22 cellular contexts compared by ENCODE assay signal in genomic region chr5:56977822-56978221, GRCh38. TPM values are rescaled to one million over a fixed set of nuclear protein-coding genes. Genes with fewer than 3 reads are reported as not detected.
A peak's percentile ranks its signal among the peaks of the same experiment; 100 is the strongest.
DNase-seq lines count a peak whose midpoint lies in the region; ATAC-seq, FAIRE-seq and TF ChIP-seq lines count a peak whose summit lies in the region.
"Had no signal": no experiment of that assay in that cellular context is flagged by ENCODE, and none has a peak within 500 bp of the region (broad histone marks: within the 10 kb centered on the region; RNA-seq: fewer than 3 reads in every experiment).

No MANE protein-coding gene starts in this region.

- peak; percentile 66 for ATAC-seq in HepG2
- ATAC-seq in right lobe of liver: no peak
- ATAC-seq: A549 had no signal

- CTCF ChIA-PET in HepG2 (lab: Yijun Ruan, JAX; ENCODE audit: low intra/inter-chr PET ratio, low total read pairs): no interaction called here

- no peak for TF ChIP-seq RAD21 in HepG2 (CRISPR knock-in tag; IDR thresholded peaks at IDR 0.05)

- peak; percentile 10 for DNase-seq in HepG2 (ENCODE audit: low spot score)
- DNase-seq in right lobe of liver: no peak
- DNase-seq in hepatocyte (ENCODE audit: low spot score): no peak
- peak; percentile 38 for DNase-seq in small intestine
- DNase-seq in NK-92 treated with Interleukin-12 subunit alpha and Interleukin-12 subunit beta, amount 100 ng/mL, for 24 hours (lab: John Stamatoyannopoulos, UW): no peak
- no peak for DNase-seq in NCI-H2107 treated with DMSO at 0.1 percent for 48 hours (lab: John Stamatoyannopoulos, UW; ENCODE audit: unreplicated experiment)
- DNase-seq: AML-193; Calu3; CD4-positive, alpha-beta memory T cell; CD4-positive, CD25-positive, alpha-beta regulatory T cell; CD8-positive, alpha-beta memory T cell; COR-L47; DMS79 treated with DMSO at 0.1 percent for 48 hours; GF-D8 had no signal

- no peak overlapping the region for H3K9ac ChIP-seq in HepG2 (ENCODE audit: insufficient read depth, low read depth, low read length)
- H3K9ac ChIP-seq: BLaER1 treated with 17β-estradiol and CSF1 and Interleukin-3, amounts not matched to agents 10 nM and 100 nM had no signal

- whole genome bisulfite sequencing in HepG2 (ENCODE audit: low lambda C conversion rate): 10% methylated on average over 2 of the region's 2 CpGs
- 22% methylated on average over 1 of the region's 2 CpGs for WGBS in right lobe of liver (ENCODE audit: insufficient coverage, low coverage, low lambda C conversion rate, missing lambda C conversion rate)
- 30% methylated on average over 2 of the region's 2 CpGs for WGBS in hepatocyte (ENCODE audit: low lambda C conversion rate, missing lambda C conversion rate)
- 11 to 39% (median 30%) methylated on average over 2 of the region's 2 CpGs for WGBS in small intestine, 3 donors

- 0 out of 2 replicates have a peak overlapping the region, but pooled peaks have one; percentile 21 for H3K4me2 ChIP-seq in HepG2 (ENCODE audit: low read depth, low read length)
- H3K4me2 ChIP-seq in hepatocyte: peak overlapping the region; percentile 25
- H3K4me2 ChIP-seq: A549; BLaER1 treated with 17β-estradiol and CSF1 and Interleukin-3, amounts not matched to agents 10 nM and 100 nM had no signal

- in situ Hi-C loops in HepG2 (cut with HindIII; ENCODE audit: extremely low pct_ligation_motif_present, low pct_unique_long_range_greater_than_20kb): no loop called here

- no peak for TF ChIP-seq POLR2A in HepG2 (IDR thresholded peaks at IDR 0.05; ENCODE audit: insufficient read depth in 1 of 2, low read depth in 2 of 2, low read length in 2 of 2)
- TF ChIP-seq POLR2A in right lobe of liver (IDR thresholded peaks at IDR 0.05): no peak

- no peak overlapping the region for H2AFZ ChIP-seq in HepG2 (ENCODE audit: low read length)
- no peak overlapping the region for H2AFZ ChIP-seq in hepatocyte

- H3K9me2 ChIP-seq in hepatocyte (replicated peaks; ENCODE audit: insufficient read depth): no peaks in the 10 kb centered on the region

- peaks cover 0 to 26% of the 10 kb centered on the region in 2 experiments; a peak in 4 of 5 replicates for H3K27me3 ChIP-seq in HepG2 (ENCODE audit: control insufficient read depth in 1 of 2, insufficient read depth in 2 of 2, low read length in 2 of 2)
- no peaks in the 10 kb centered on the region for H3K27me3 ChIP-seq in right lobe of liver
- no peaks in the 10 kb centered on the region for H3K27me3 ChIP-seq in hepatocyte
- no peaks in the 10 kb centered on the region for H3K27me3 ChIP-seq in small intestine (ENCODE audit: control insufficient read depth in 2 of 2, insufficient read depth in 2 of 2, low read length in 2 of 2)
- H3K27me3 ChIP-seq: BLaER1 treated with 17β-estradiol and CSF1 and Interleukin-3, amounts not matched to agents 10 nM and 100 nM had no signal

- intact Hi-C loops in HepG2 (cut with micrococcal nuclease; ENCODE audit: unreplicated experiment): no loop called here
- intact Hi-C loops in right lobe of liver (cut with DNase I): no loop called here

- POLR2A ChIA-PET in HepG2 (lab: Yijun Ruan, JAX): no interaction called here

- FAIRE-seq in HepG2 (lab: Jason Lieb, UNC) (no peak), small intestine (lab: Jason Lieb, UNC) (no peak)
- FAIRE-seq: A549, D721Med, G401.6, GM12891, GM19239 had no signal

- TF ChIP-seq EP300 in HepG2 (IDR thresholded peaks at IDR 0.05; ENCODE audit: low read depth in 2 of 2, low read length in 2 of 2) (no peak), HepG2 (CRISPR knock-in tag; IDR thresholded peaks at IDR 0.05; ENCODE audit: borderline replicate concordance) (no peak)

- H3K36me3 ChIP-seq in HepG2 (replicated peaks in 1 of 2; ENCODE audit: control insufficient read depth in 1 of 2, insufficient read depth in 2 of 2, low read length in 2 of 2) (no peaks in the 10 kb centered on the region), right lobe of liver (no peaks in the 10 kb centered on the region), hepatocyte (replicated peaks; ENCODE audit: insufficient read depth, low read depth) (no peaks in the 10 kb centered on the region), small intestine (ENCODE audit: control insufficient read depth in 2 of 2, insufficient read depth in 2 of 2, low read length in 2 of 2) (no peaks in the 10 kb centered on the region)
- H3K36me3 ChIP-seq: BLaER1 treated with 17β-estradiol and CSF1 and Interleukin-3, amounts not matched to agents 10 nM and 100 nM had no signal

- H4K20me1 ChIP-seq in HepG2 (ENCODE audit: insufficient read depth, low read length) (no peaks in the 10 kb centered on the region), hepatocyte (ENCODE audit: insufficient read depth, poor library complexity, severe bottlenecking) (no peaks in the 10 kb centered on the region)
- H4K20me1 ChIP-seq: BLaER1 treated with 17β-estradiol and CSF1 and Interleukin-3, amounts not matched to agents 10 nM and 100 nM had no signal

- BruUV-seq in HepG2 (replicated peaks; lab: Mats Ljungman, UMichigan): no TSS peak

- no peak overlapping the region for H3K27ac ChIP-seq in HepG2 (ENCODE audit: extremely low read length, insufficient read depth, low read length)
- no peak overlapping the region for H3K27ac ChIP-seq in right lobe of liver
- peak overlapping the region; percentile 40 for H3K27ac ChIP-seq in hepatocyte
- H3K27ac ChIP-seq in small intestine (ENCODE audit: low read depth in 1 of 2, low read length in 1 of 2): no peak overlapping the region
- H3K27ac ChIP-seq: 22Rv1; A549; BLaER1 treated with 17β-estradiol and CSF1 and Interleukin-3, amounts not matched to agents 10 nM and 100 nM; C4-2B had no signal

- H3K4me1 ChIP-seq in HepG2 (ENCODE audit: insufficient read depth, low read length): peaks cover 31% of the 10 kb centered on the region
- H3K4me1 ChIP-seq in right lobe of liver: no peaks in the 10 kb centered on the region
- H3K4me1 ChIP-seq in hepatocyte (ENCODE audit: insufficient read depth): peaks cover 13% of the 10 kb centered on the region
- H3K4me1 ChIP-seq in small intestine (ENCODE audit: control insufficient read depth in 2 of 2, insufficient read depth in 1 of 2, low read depth in 1 of 2, low read length in 1 of 2): peaks cover 0 to 2% of the 10 kb centered on the region in 2 donors
- H3K4me1 ChIP-seq: A549 had no signal

- H3K4me3 ChIP-seq in HepG2 (replicated peaks in 1 of 3; ENCODE audit: insufficient read depth in 1 of 3, low read depth in 2 of 3, low read length in 3 of 3): no peak overlapping the region
- no peak overlapping the region for H3K4me3 ChIP-seq in right lobe of liver
- H3K4me3 ChIP-seq in hepatocyte: no peak overlapping the region
- H3K4me3 ChIP-seq in small intestine (ENCODE audit: low read depth in 1 of 2, low read length in 2 of 2): no peak overlapping the region
- H3K4me3 ChIP-seq: A549; BLaER1 treated with 17β-estradiol and CSF1 and Interleukin-3, amounts not matched to agents 10 nM and 100 nM had no signal

- TF ChIP-seq CTCF in HepG2 (CRISPR knock-in tag; IDR thresholded peaks at IDR 0.05): no peak
- no peak for TF ChIP-seq CTCF in right lobe of liver (IDR thresholded peaks at IDR 0.05)
- TF ChIP-seq CTCF in hepatocyte (IDR thresholded peaks at IDR 0.05; ENCODE audit: poor library complexity): no peak

- H3K79me2 ChIP-seq in HepG2 (ENCODE audit: insufficient read depth, low read length): no peaks in the 10 kb centered on the region
- no peaks in the 10 kb centered on the region for H3K79me2 ChIP-seq in hepatocyte

- H3K9me3 ChIP-seq in HepG2 (ENCODE audit: low read length) (no peaks in the 10 kb centered on the region), right lobe of liver (no peaks in the 10 kb centered on the region), hepatocyte (ENCODE audit: low read depth) (no peaks in the 10 kb centered on the region), small intestine (ENCODE audit: control insufficient read depth, low read depth) (no peaks in the 10 kb centered on the region)
- H3K9me3 ChIP-seq: A549 had no signal

RNA-seq across cellular contexts. Expression of gene MIER3, which starts 25.9 kb away (rescaled TPM):
- total RNA-seq in HepG2 (2016; rRNA removed; fragmentation: Illumina TruSeq; extraction: Trizol): 38.8 and 63.5 TPM in 2 replicates
- total RNA-seq in HepG2 (2016; cell fraction: cytosol; rRNA removed; fragmentation: Illumina TruSeq; extraction: Trizol; ENCODE audit: low read depth): 1.1 and 2.4 TPM in 2 replicates
- 40.3 and 58.9 TPM in 2 replicates for total RNA-seq in HepG2 (2016; cell fraction: insoluble cytoplasmic fraction; rRNA removed; fragmentation: Illumina TruSeq; extraction: Trizol)
- total RNA-seq in HepG2 (2016; cell fraction: membrane; rRNA removed; fragmentation: Illumina TruSeq; extraction: Trizol): 5.6 and 8.3 TPM in 2 replicates
- total RNA-seq in HepG2 (2016; cell fraction: nucleus; rRNA removed; fragmentation: Illumina TruSeq; extraction: Trizol): 35.4 TPM in 2 replicates
- polyA plus RNA-seq in HepG2 (2011; rRNA removed): 11.8 and 14.6 TPM in 2 replicates
- polyA plus RNA-seq in HepG2 (2011; cell fraction: cytosol; rRNA removed): 5.4 and 7.9 TPM in 2 replicates
- 13.5 and 15.5 TPM in 2 replicates for polyA plus RNA-seq in HepG2 (2011; cell fraction: nucleus; rRNA removed)
- polyA plus RNA-seq in HepG2 (2012): 9.6 and 15.3 TPM in 2 replicates
- polyA plus RNA-seq in HepG2 (2016; cell fraction: cytosol; fragmentation: Illumina TruSeq; extraction: Trizol; ENCODE audit: low read depth): 0.28 and 0.40 TPM in 2 replicates
- 20.4 and 22.1 TPM in 2 replicates for polyA plus RNA-seq in HepG2 (2016; cell fraction: insoluble cytoplasmic fraction; fragmentation: Illumina TruSeq; extraction: Trizol; ENCODE audit: low read depth)
- 2.0 and 2.5 TPM in 2 replicates for polyA plus RNA-seq in HepG2 (2016; cell fraction: membrane; fragmentation: Illumina TruSeq; extraction: Trizol; ENCODE audit: low read depth)
- polyA plus RNA-seq in HepG2 (2016; cell fraction: nucleus; fragmentation: Illumina TruSeq; extraction: Trizol; ENCODE audit: insufficient read depth, low read depth): 33.9 and 37.6 TPM in 2 replicates
- 25.7 and 34.6 TPM in 2 replicates for polyA minus RNA-seq in HepG2 (2011; rRNA and poly(A)+ RNA removed; ENCODE audit: low replicate concordance)
- polyA minus RNA-seq in HepG2 (2011; cell fraction: cytosol; rRNA and poly(A)+ RNA removed): 17.3 and 18.2 TPM in 2 replicates
- 30.4 and 37.5 TPM in 2 replicates for polyA minus RNA-seq in HepG2 (2011; cell fraction: nucleus; rRNA and poly(A)+ RNA removed)
- 10 to 100 TPM in 4 of 6 experiments, 1 to 10 TPM in 2; 7.3 to 14.7 (median 11.2) TPM for total RNA-seq in right lobe of liver
- 33.3 and 41.9 TPM in 2 replicates for total RNA-seq in hepatocyte
- 7.1 and 8.5 TPM in 2 replicates for polyA plus RNA-seq in hepatocyte
- polyA plus RNA-seq in small intestine: 10 to 100 TPM in 2 of 3 donors, 1 to 10 TPM in 1; 7.1 to 35.4 (median 26.2) TPM

Comparison
In these comparisons a context has a peak if more than half of its experiments do, and no peak if none do; other contexts are left out.
1. DNase-seq: peak in HepG2 (single experiment) and small intestine (single experiment); none in right lobe of liver (0 of 3), hepatocyte (single experiment), NK-92 treated with Interleukin-12 subunit alpha and Interleukin-12 subunit beta, amount 100 ng/mL, for 24 hours (single experiment) and NCI-H2107 treated with DMSO at 0.1 percent for 48 hours (single experiment).